In the genomic region with DNA sequence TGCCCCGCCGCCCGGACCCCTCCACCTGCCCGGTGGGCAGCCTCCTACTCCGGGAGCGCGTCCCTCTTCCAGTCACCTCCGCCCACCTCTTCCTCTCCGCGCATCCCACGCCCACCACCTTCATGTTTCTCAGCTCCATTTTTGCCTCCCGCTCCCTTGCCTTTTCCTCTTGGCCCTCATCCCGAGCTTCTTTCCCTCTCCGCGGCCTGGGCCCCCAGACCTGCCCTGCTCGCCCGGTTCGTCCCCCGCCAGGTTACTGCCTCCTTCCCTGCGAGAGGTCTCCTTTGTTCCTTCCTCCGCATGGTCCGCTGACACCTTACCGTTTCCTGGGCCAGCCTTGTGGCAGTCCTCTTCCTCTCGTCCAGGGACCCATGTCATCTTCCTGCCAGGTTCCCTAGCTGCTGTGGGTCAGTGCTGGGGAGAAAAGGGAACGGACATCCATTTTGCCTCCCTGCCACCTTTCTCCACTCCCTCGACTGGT, we compare ENCODE assay signal across 8 cellular contexts. TPM values are rescaled to one million over a fixed set of nuclear protein-coding genes. Genes with fewer than 3 reads are reported as not detected.
A peak's percentile ranks its signal among the peaks of the same experiment; 100 is the strongest.
DNase-seq lines count a peak whose midpoint lies in the region; ATAC-seq, FAIRE-seq and TF ChIP-seq lines count a peak whose summit lies in the region.

No MANE protein-coding gene starts in this region.

- peak overlapping the region; percentile 50 for H2BK120ac ChIP-seq in mesenchymal stem cell (ENCODE audit: low read depth, low read length)

- peak overlapping the region in 1 of 2 experiments; percentile 61 for H3K14ac ChIP-seq in mesenchymal stem cell (ENCODE audit: low read length in 2 of 2)

- peaks cover 57% of the 10 kb centered on the region for H3K36me3 Mint-ChIP-seq in dendritic cell treated with granulocyte-macrophage colony-stimulating factor and Interleukin-4, amounts not matched to agents 40 ng/mL and 50 ng/mL, for 4 days (ENCODE audit: low read depth)

- peak overlapping the region in 1 of 2 experiments; percentile 92 for H3K23ac ChIP-seq in mesenchymal stem cell (ENCODE audit: low read length in 2 of 2)

- no peak for FAIRE-seq in GM12892 (lab: Jason Lieb, UNC)

- peaks cover 66% of the 10 kb centered on the region for H3K4me1 Mint-ChIP-seq in dendritic cell treated with granulocyte-macrophage colony-stimulating factor and Interleukin-4, amounts not matched to agents 40 ng/mL and 50 ng/mL, for 4 days (ENCODE audit: low read depth)

- no peak overlapping the region for H2AFZ ChIP-seq in mesenchymal stem cell (ENCODE audit: low read depth, low read length)

- peaks cover 14% of the 10 kb centered on the region for H3K79me1 ChIP-seq in mesenchymal stem cell (replicated peaks; ENCODE audit: low read length, poor library complexity, severe bottlenecking)

- no peaks in the 10 kb centered on the region for H3K9me3 ChIP-seq in mesenchymal stem cell (ENCODE audit: control insufficient read depth, low read length)
- H3K9me3 ChIP-seq in tibial artery: no peaks in the 10 kb centered on the region

- H4K8ac ChIP-seq in mesenchymal stem cell (ENCODE audit: low read length): peak overlapping the region; percentile 35

- TF ChIP-seq CTCF in AG04449 (IDR thresholded peaks at IDR 0.05; ENCODE audit: insufficient read depth, low read length, missing control alignments) (no peak), tibial artery (IDR thresholded peaks at IDR 0.05) (no peak)

- no peaks in the 10 kb centered on the region for H3K27me3 ChIP-seq in mesenchymal stem cell (ENCODE audit: control insufficient read depth in 1 of 2, insufficient read depth in 1 of 2, low read length in 2 of 2)
- H3K27me3 ChIP-seq in tibial artery: no peaks in the 10 kb centered on the region

- H3K4me1 ChIP-seq in mesenchymal stem cell (ENCODE audit: control insufficient read depth, insufficient read depth, low read depth, low read length): peaks cover 23% of the 10 kb centered on the region
- H3K4me1 ChIP-seq in tibial artery: peaks cover 0 to 31% (median 17%) of the 10 kb centered on the region in 4 donors

- peak overlapping the region in 1 of 2 experiments; percentile 76 for H2BK12ac ChIP-seq in mesenchymal stem cell (ENCODE audit: low read length in 2 of 2)

- peak overlapping the region; percentile 98 for H3K4me3 Mint-ChIP-seq in dendritic cell treated with granulocyte-macrophage colony-stimulating factor and Interleukin-4, amounts not matched to agents 40 ng/mL and 50 ng/mL, for 4 days

- H3K9me3 Mint-ChIP-seq in dendritic cell treated with granulocyte-macrophage colony-stimulating factor and Interleukin-4, amounts not matched to agents 40 ng/mL and 50 ng/mL, for 4 days: no peaks in the 10 kb centered on the region

- TF ChIP-seq POLR2A in GM12892 (IDR thresholded peaks at IDR 0.05; ENCODE audit: low read depth, low read length): no peak

- H4K91ac ChIP-seq in mesenchymal stem cell (ENCODE audit: low read length): peak overlapping the region; percentile 88

- peak overlapping the region; percentile 88 for H3K9ac ChIP-seq in mesenchymal stem cell (ENCODE audit: low read length)

- H3K18ac ChIP-seq in mesenchymal stem cell (ENCODE audit: low read depth in 1 of 2, low read length in 2 of 2): peak overlapping the region; percentile 64 to 99

- H2AK5ac ChIP-seq in mesenchymal stem cell (ENCODE audit: low read length, severe bottlenecking): no peak overlapping the region

- ATAC-seq in GM21717 (IDR thresholded peaks at IDR 0.05; ENCODE audit: unreplicated experiment) (peak; percentile 8), GM21360 (IDR thresholded peaks at IDR 0.05; ENCODE audit: unreplicated experiment) (no peak)

- no peak overlapping the region for H2BK5ac ChIP-seq in mesenchymal stem cell (ENCODE audit: low read depth, low read length, poor library complexity, severe bottlenecking)

- no peak overlapping the region for H2BK15ac ChIP-seq in mesenchymal stem cell (ENCODE audit: low read depth, poor library complexity, severe bottlenecking)

- POLR2A ChIA-PET in AG04449 (lab: Yijun Ruan, JAX): interaction anchor here (0.6 to 1.6 kb wide), 6 partner anchors 10 to 347 kb away, joined by 3 to 6 read pairs (median 3); no protein-coding TSS in a partner anchor

- intact Hi-C loops in dendritic cell treated with granulocyte-macrophage colony-stimulating factor and Interleukin-4, amounts not matched to agents 40 ng/mL and 50 ng/mL, for 4 days (cut with micrococcal nuclease): loop anchor here (10.0 kb wide), 1 partner anchor 270 kb away; the partner anchor contains the start of gene TOR1AIP1
- intact Hi-C loops in tibial artery (cut with DNase I; ENCODE audit: low total_unique reads): loop anchor here (10.0 kb wide), 1 partner anchor 270 kb away; the partner anchor contains the start of gene TOR1AIP1

- 4% methylated on average over 26 of the region's 26 CpGs for WGBS in mesenchymal stem cell

- H3K4me3 ChIP-seq in AG04449 (ENCODE audit: low read depth, low read length) (peak overlapping the region; percentile 89), mesenchymal stem cell (ENCODE audit: insufficient read depth in 1 of 2, low read depth in 1 of 2, low read length in 2 of 2) (peak overlapping the region; percentile 91 to 94), tibial artery (peak overlapping the region; percentile 81 to 95)

- no peaks in the 10 kb centered on the region for H3K27me3 Mint-ChIP-seq in dendritic cell treated with granulocyte-macrophage colony-stimulating factor and Interleukin-4, amounts not matched to agents 40 ng/mL and 50 ng/mL, for 4 days

- DNase-seq in AG04449 (ENCODE audit: low read depth, low spot score): no peak
- peak; percentile 18 for DNase-seq in SK-N-DZ (ENCODE audit: low spot score)
- DNase-seq in mesenchymal stem cell: peak; percentile 24
- DNase-seq in tibial artery: peak in 1 of 2 donors; percentile 31
- DNase-seq in GM12892 (ENCODE audit: insufficient read length): no peak

- no peak overlapping the region for H3K27ac ChIP-seq in mesenchymal stem cell (ENCODE audit: low read length, poor library complexity, severe bottlenecking)
- H3K27ac ChIP-seq in tibial artery: peak overlapping the region; percentile 89 to 92

- H3K27ac Mint-ChIP-seq in dendritic cell treated with granulocyte-macrophage colony-stimulating factor and Interleukin-4, amounts not matched to agents 40 ng/mL and 50 ng/mL, for 4 days: peak overlapping the region; percentile 98

- peak overlapping the region; percentile 83 for H3K4me2 ChIP-seq in mesenchymal stem cell (ENCODE audit: low read length, poor library complexity, severe bottlenecking)

- CTCF ChIA-PET in AG04449 (lab: Yijun Ruan, JAX): interaction anchor here (0.9 to 1.6 kb wide), 5 partner anchors 10 to 345 kb away, joined by 3 to 4 read pairs (median 3); no protein-coding TSS in a partner anchor

- H3K4ac ChIP-seq in mesenchymal stem cell (ENCODE audit: low read depth in 1 of 2, low read length in 2 of 2): peak overlapping the region in 1 of 2 experiments; percentile 81

- H3K36me3 ChIP-seq in mesenchymal stem cell (ENCODE audit: control insufficient read depth in 1 of 2, insufficient read depth in 2 of 2, low read depth in 1 of 2, low read length in 2 of 2) (peaks cover 0 to 5% of the 10 kb centered on the region in 2 experiments), tibial artery (no peaks in the 10 kb centered on the region)

RNA-seq across cellular contexts. Expression of gene QSOX1, which starts 0.6 kb away (rescaled TPM):
- polyA plus RNA-seq in SK-N-DZ (2014; cell fraction: cytosol; rRNA removed): 26.7 and 41.3 TPM in 2 replicates
- 26.5 and 27.6 TPM in 2 replicates for polyA plus RNA-seq in SK-N-DZ (2014; cell fraction: nucleus; rRNA removed)
- 320 TPM for polyA plus RNA-seq in mesenchymal stem cell (2013, experiment 1 of 2)
- polyA plus RNA-seq in mesenchymal stem cell (2013, experiment 2 of 2): 317 TPM
- 14.2 TPM for polyA plus RNA-seq in GM12892 (2012; ENCODE audit: missing spikeins)

Comparison
In these comparisons a context has a peak if more than half of its experiments do, and no peak if none do; other contexts are left out.
1. DNase-seq: peak in SK-N-DZ (single experiment) and mesenchymal stem cell (single experiment); none in AG04449 (single experiment) and GM12892 (single experiment).
2. Peak in every context shown above with its lines, with median percentiles within 50 percentile points of each other: H3K4me3 ChIP-seq.